ENCODE assay signal across 8 cellular contexts in genomic region chr12:124390442-124391116, GRCh38.
A peak's percentile ranks its signal among the peaks of the same experiment; 100 is the strongest.
DNase-seq lines count a peak whose midpoint lies in the region; TF ChIP-seq lines count a peak whose summit lies in the region.

No MANE protein-coding gene starts in this region.

- H3K9ac ChIP-seq in rectal smooth muscle tissue (ENCODE audit: low read length): no peak overlapping the region

- H3K4me3 Mint-ChIP-seq in HFFc6: peak overlapping the region; percentile 96

- H3K27me3 Mint-ChIP-seq in HFFc6 (ENCODE audit: insufficient read depth): peaks cover 17% of the 10 kb centered on the region

- H3K36me3 Mint-ChIP-seq in HFFc6 (ENCODE audit: low read depth): peaks cover 27% of the 10 kb centered on the region

- DNase-seq in Daoy (ENCODE audit: low read depth): peak; percentile 86
- DNase-seq in HFFc6: peak; percentile 81
- peak; percentile 90 for DNase-seq in SIG-M5 treated with dmso at 0.1 percent for 504 hours (lab: John Stamatoyannopoulos, UW; ENCODE audit: unreplicated experiment)
- DNase-seq in fibroblast of peridontal ligament (ENCODE audit: extremely low read depth): peak; percentile 74
- no peak for DNase-seq in epidermal melanocyte (ENCODE audit: insufficient read length, low spot score)
- DNase-seq in DMS 273 treated with DMSO at 0.1 percent for 48 hours (lab: John Stamatoyannopoulos, UW): no peak
- DNase-seq in stimulated activated CD4-positive, alpha-beta T cell treated with anti-CD3 and anti-CD28 coated beads, Interleukin-1b, Interleukin-23, amount 100 ng/mL, for 48 hours: no peak

- no peaks in the 10 kb centered on the region for H3K27me3 ChIP-seq in rectal smooth muscle tissue (ENCODE audit: control insufficient read depth, insufficient read depth, low read length)

- no peaks in the 10 kb centered on the region for H3K9me3 Mint-ChIP-seq in HFFc6

- H3K4me1 Mint-ChIP-seq in HFFc6 (ENCODE audit: low read depth): peaks cover 77% of the 10 kb centered on the region

- H3K4me1 ChIP-seq in rectal smooth muscle tissue (ENCODE audit: control insufficient read depth, insufficient read depth, low read length): peaks cover 50% of the 10 kb centered on the region

- TF ChIP-seq CTCF in HFFc6 (IDR thresholded peaks at IDR 0.05): no peak

- peak overlapping the region; percentile 97 for H3K27ac ChIP-seq in rectal smooth muscle tissue (ENCODE audit: low read depth, low read length)

- peaks cover 2% of the 10 kb centered on the region for H3K36me3 ChIP-seq in rectal smooth muscle tissue (ENCODE audit: control insufficient read depth, insufficient read depth, low read length)

- peak overlapping the region; percentile 97 for H3K27ac Mint-ChIP-seq in HFFc6

- peak overlapping the region; percentile 24 for H3K4me3 ChIP-seq in rectal smooth muscle tissue (ENCODE audit: low read length)

Comparison
In these comparisons a context has a peak if more than half of its experiments do, and no peak if none do; other contexts are left out.
1. DNase-seq: peak in Daoy (single experiment), HFFc6 (single experiment), SIG-M5 treated with dmso at 0.1 percent for 504 hours (single experiment) and fibroblast of peridontal ligament (single experiment); none in epidermal melanocyte (single experiment), DMS 273 treated with DMSO at 0.1 percent for 48 hours (single experiment) and stimulated activated CD4-positive, alpha-beta T cell treated with anti-CD3 and anti-CD28 coated beads, Interleukin-1b, Interleukin-23, amount 100 ng/mL, for 48 hours (single experiment).